8 cellular contexts compared by ENCODE assay signal in genomic region chr16:83956336-83957289, GRCh38. TPM values are rescaled to one million over a fixed set of nuclear protein-coding genes. Genes with fewer than 3 reads are reported as not detected.
A peak's percentile ranks its signal among the peaks of the same experiment; 100 is the strongest.
DNase-seq lines count a peak whose midpoint lies in the region; ATAC-seq lines count a peak whose summit lies in the region.

No MANE protein-coding gene starts in this region.

- ATAC-seq in GM21723 (IDR thresholded peaks at IDR 0.05; ENCODE audit: unreplicated experiment) = peak; percentile 45
- ATAC-seq in left colon = no peak
- ATAC-seq in HG03378 (IDR thresholded peaks at IDR 0.05; ENCODE audit: unreplicated experiment) = no peak

- DNase-seq in C1 segment of cervical spinal cord (lab: John Stamatoyannopoulos, UW) = peak in 10 of 14 donors; percentile 14 to 60 (median 38)
- peak; percentile 32 for DNase-seq in NCI-H2227 treated with DMSO at 0.1 percent for 48 hours (lab: John Stamatoyannopoulos, UW)
- peak; percentile 56 for DNase-seq in activated CD4-positive, alpha-beta T cell treated with anti-CD3 and anti-CD28 coated beads for 1 hour
- DNase-seq in central memory CD4-positive, alpha-beta T cell = peak; percentile 40
- DNase-seq in left colon = peak; percentile 70 to 84
- DNase-seq in stimulated activated CD4-positive, alpha-beta T cell treated with anti-CD3 and anti-CD28 coated beads, Interleukin-2, amount 100 ng/mL, for 4 hours (ENCODE audit: low read depth) = peak; percentile 57

- intact Hi-C loops in left colon (cut with DNase I, micrococcal nuclease) = no loop called here

RNA-seq across cellular contexts. Expression of gene OSGIN1, which starts 3.6 kb away (rescaled TPM):
- 10 to 100 TPM; 14.5 to 14.7 TPM for total RNA-seq in left colon

RNA-seq across cellular contexts. Expression of gene NECAB2, which starts 11.4 kb away (rescaled TPM):
- total RNA-seq in left colon = 1 to 10 TPM in 1 of 2 donors, under 1 TPM in 1; 0.24 to 1.0 TPM

RNA-seq across cellular contexts. Expression of gene MLYCD, which starts 57.7 kb away (rescaled TPM):
- 1 to 10 TPM; 8.7 to 9.8 TPM for total RNA-seq in left colon
